Comparison of ENCODE assay signal across 8 cellular contexts in genomic region chr10:104274762-104275721, GRCh38. TPM values are rescaled to one million over a fixed set of nuclear protein-coding genes. Genes with fewer than 3 reads are reported as not detected.
DNase-seq lines count a peak whose midpoint lies in the region; ATAC-seq, FAIRE-seq and TF ChIP-seq lines count a peak whose summit lies in the region.

No MANE protein-coding gene starts in this region.

- peak; percentile 80 for DNase-seq in DMS53 (lab: John Stamatoyannopoulos, UW)
- peak; percentile 45 for DNase-seq in H54 (ENCODE audit: insufficient read length, low spot score)
- DNase-seq in OCI-M1 (lab: John Stamatoyannopoulos, UW), result peak; percentile 57
- DNase-seq in activated naive CD4-positive, alpha-beta T cell treated with Interleukin-2 at 50 U/mL for 16 hours, result peak; percentile 51
- DNase-seq in HCEC 1CT, result no peak

- TF ChIP-seq EP300 in gastroesophageal sphincter (IDR thresholded peaks at IDR 0.05), result no peak

- H3K9me3 ChIP-seq in gastroesophageal sphincter (no peaks in the 10 kb centered on the region), parathyroid adenoma (ENCODE audit: control insufficient read depth, low read length) (no peaks in the 10 kb centered on the region)

- peaks cover 10% of the 10 kb centered on the region for H3K79me2 ChIP-seq in parathyroid adenoma

- TF ChIP-seq POLR2A in H54 (IDR thresholded peaks at IDR 0.05; ENCODE audit: low read depth, low read length), result no peak
- no peak for TF ChIP-seq POLR2A in gastroesophageal sphincter (IDR thresholded peaks at IDR 0.05)

- ATAC-seq in gastroesophageal sphincter (peak; percentile 65), GM18520 (IDR thresholded peaks at IDR 0.05; ENCODE audit: unreplicated experiment) (no peak)

- H3K9ac ChIP-seq in parathyroid adenoma, result no peak overlapping the region

- H3K27ac ChIP-seq in gastroesophageal sphincter (no peak overlapping the region), parathyroid adenoma (peak overlapping the region; percentile 20)

- H3K4me1 ChIP-seq in gastroesophageal sphincter, result peaks cover 0 to 8% (median 0%) of the 10 kb centered on the region in 3 donors
- peaks cover 10% of the 10 kb centered on the region for H3K4me1 ChIP-seq in parathyroid adenoma

- peaks cover 24% of the 10 kb centered on the region for H3K27me3 ChIP-seq in gastroesophageal sphincter
- H3K27me3 ChIP-seq in parathyroid adenoma (ENCODE audit: control insufficient read depth, insufficient read depth, low read length), result no peaks in the 10 kb centered on the region

- peak overlapping the region; percentile 85 for H2AFZ ChIP-seq in parathyroid adenoma

- TF ChIP-seq CTCF in gastroesophageal sphincter (IDR thresholded peaks at IDR 0.05) (peak; percentile 59 to 81 (median 64)), parathyroid adenoma (IDR thresholded peaks at IDR 0.05) (peak; percentile 92)

- H3K4me3 ChIP-seq in gastroesophageal sphincter (peak overlapping the region in 1 of 2 donors; percentile 9), parathyroid adenoma (ENCODE audit: low read depth, low read length) (no peak overlapping the region)

- WGBS in gastroesophageal sphincter (ENCODE audit: low coverage in 1 of 2), 2 donors, result 66 to 100% methylated on average over 1 to 8 of the region's 42 CpGs

- no peaks in the 10 kb centered on the region for H3K36me3 ChIP-seq in gastroesophageal sphincter
- no peaks in the 10 kb centered on the region for H3K36me3 ChIP-seq in parathyroid adenoma (ENCODE audit: control insufficient read depth, insufficient read depth, low read length)

- no peak for FAIRE-seq in H54 (lab: Jason Lieb, UNC)

- H3K4me2 ChIP-seq in parathyroid adenoma (ENCODE audit: low read length), result peak overlapping the region; percentile 16

RNA-seq across cellular contexts. Expression of gene GSTO2, which starts 6.1 kb away (rescaled TPM):
- 1 to 10 TPM in 1 of 4 donors, under 1 TPM in 3; 0.15 to 1.3 (median 0.21) TPM for total RNA-seq in gastroesophageal sphincter

RNA-seq across cellular contexts. Expression of gene GSTO1, which starts 20.4 kb away (rescaled TPM):
- 100 to 1,000 TPM; 124 to 153 (median 149) TPM for total RNA-seq in gastroesophageal sphincter

RNA-seq across cellular contexts. Expression of gene CFAP43, which starts 42.9 kb away (rescaled TPM):
- under 1 TPM in 3 of 4 donors, not detected in 1; 0.16 to 0.45 (median 0.40) TPM for total RNA-seq in gastroesophageal sphincter
